Comparison of ENCODE assay signal across 8 cellular contexts in genomic region chr2:65070172-65070830, GRCh38. TPM values are rescaled to one million over a fixed set of nuclear protein-coding genes. Genes with fewer than 3 reads are reported as not detected.
DNase-seq lines count a peak whose midpoint lies in the region; ATAC-seq and TF ChIP-seq lines count a peak whose summit lies in the region.

No MANE protein-coding gene starts in this region.

- H3K27me3 Mint-ChIP-seq in chondrocyte (ENCODE audit: low read depth), result no peaks in the 10 kb centered on the region
- H3K27me3 Mint-ChIP-seq in memory B cell, result no peaks in the 10 kb centered on the region

- peak; percentile 24 for TF ChIP-seq CTCF in AG04449 (IDR thresholded peaks at IDR 0.05; ENCODE audit: insufficient read depth, low read length, missing control alignments)
- peak; percentile 59 for TF ChIP-seq CTCF in chondrocyte (IDR thresholded peaks at IDR 0.05)

- POLR2A ChIA-PET in AG04449 (lab: Yijun Ruan, JAX), result interaction anchor here (0.8 kb wide), 1 partner anchor 14 kb away, joined by 5 read pairs; the partner anchor contains the start of gene CEP68

- DNase-seq in AG04449 (ENCODE audit: low read depth, low spot score) (no peak), M059J (ENCODE audit: low read depth) (peak; percentile 64), chondrocyte (ENCODE audit: low spot score) (no peak), memory B cell (ENCODE audit: low spot score in 2 of 2) (no peak), activated gamma-delta T cell (lab: John Stamatoyannopoulos, UW) (no peak), NCI-H82 treated with DMSO at 0.1 percent for 48 hours (lab: John Stamatoyannopoulos, UW; ENCODE audit: unreplicated experiment) (no peak)

- CTCF ChIA-PET in AG04449 (lab: Yijun Ruan, JAX), result interaction anchor here (0.8 to 3.2 kb wide), 9 partner anchors 9 to 153 kb away, joined by 3 to 13 read pairs (median 3); no protein-coding TSS in a partner anchor

- ATAC-seq in memory B cell (ENCODE audit: low read depth) (no peak), GM18502 (IDR thresholded peaks at IDR 0.05; ENCODE audit: poor library complexity, unreplicated experiment) (no peak), HG03378 (IDR thresholded peaks at IDR 0.05; ENCODE audit: unreplicated experiment) (no peak)

- H3K9me3 Mint-ChIP-seq in chondrocyte (ENCODE audit: low read depth) (no peaks in the 10 kb centered on the region), memory B cell (no peaks in the 10 kb centered on the region)

- H3K36me3 Mint-ChIP-seq in chondrocyte (ENCODE audit: low read depth) (peaks cover 13% of the 10 kb centered on the region), memory B cell (no peaks in the 10 kb centered on the region)

- H3K4me3 ChIP-seq in AG04449 (ENCODE audit: low read depth, low read length), result no peak overlapping the region

- H3K27ac Mint-ChIP-seq in chondrocyte (ENCODE audit: unreplicated experiment) (peak overlapping the region; percentile 94), memory B cell (peak overlapping the region; percentile 14)

- H3K4me3 Mint-ChIP-seq in chondrocyte (ENCODE audit: unreplicated experiment), result no peak overlapping the region
- H3K4me3 Mint-ChIP-seq in memory B cell, result no peak overlapping the region

- H3K4me1 Mint-ChIP-seq in chondrocyte (ENCODE audit: low read depth) (peaks cover 35% of the 10 kb centered on the region), memory B cell (peaks cover 24% of the 10 kb centered on the region)

RNA-seq across cellular contexts. Expression of gene CEP68, which starts 14.1 kb away (rescaled TPM):
- total RNA-seq in M059J (2014; rRNA removed; shearing (Covaris generic)), result 1.2 and 3.3 TPM in 2 replicates
- total RNA-seq in chondrocyte, result 9.0 to 13.0 TPM (median 12.2 TPM) in 3 replicates

RNA-seq across cellular contexts. Expression of gene RAB1A, which starts 59.6 kb away (rescaled TPM):
- total RNA-seq in M059J (2014; rRNA removed; shearing (Covaris generic)), result 82.8 and 152 TPM in 2 replicates
- total RNA-seq in chondrocyte, result 183 to 202 TPM (median 192 TPM) in 3 replicates
